In genomic region chr5:141674747-141675146, GRCh38 we compare ENCODE assay signal across 21 cellular contexts.
"Had no signal": no experiment of that assay in that cellular context is flagged by ENCODE, and none has a peak within 500 bp of the region (broad histone marks: within the 10 kb centered on the region; RNA-seq: fewer than 3 reads in every experiment).

No MANE protein-coding gene starts in this region.

- H3K4me3 ChIP-seq: esophagus squamous epithelium, mucosa of descending colon, pancreas, right lobe of liver, stomach had no signal

- H3K4me1 ChIP-seq: pancreas, right lobe of liver had no signal

- DNase-seq: activated CD4-positive, alpha-beta T cell treated with anti-CD3 and anti-CD28 coated beads, Interleukin-2, amount 10 ng/mL, durations not matched to agents 7 days and 5 days; activated CD8-positive, alpha-beta T cell treated with anti-CD3 and anti-CD28 coated beads, Interleukin-2, amount 10 ng/mL, durations not matched to agents 7 days and 5 days; activated naive CD4-positive, alpha-beta T cell treated with anti-CD3 and anti-CD28 coated beads for 36 hours; activated T-cell treated with anti-CD3 and anti-CD28 coated beads, Interleukin-2, amount 50 U/mL, for 24 hours; anterior cingulate cortex; brain microvascular endothelial cell; cerebellar nuclear complex; cortex of kidney; effector CD4-positive, alpha-beta T cell; esophagus squamous epithelium; hypothalamus; mucosa of descending colon; naive B cell; pancreas; right lobe of liver; small intestine; stimulated activated CD4-positive, alpha-beta T cell treated with anti-CD3 and anti-CD28 coated beads, Interleukin-15, amount 100 ng/mL, for 24 hours; stimulated activated CD4-positive, alpha-beta T cell treated with anti-CD3 and anti-CD28 coated beads, Interleukin-4, amount 100 ng/mL, for 1 hour; stomach; T1000 had no signal

- ATAC-seq: activated CD4-positive, CD25-positive, alpha-beta regulatory T cell treated with anti-CD3 and anti-CD28 coated beads, Interleukin-2, amount 50 U/mL, for 24 hours; activated CD8-positive, alpha-beta T cell treated with anti-CD3 and anti-CD28 coated beads, Interleukin-2, amount 10 ng/mL, durations not matched to agents 7 days and 5 days; mucosa of descending colon; pancreas; right lobe of liver had no signal

- H3K9me3 ChIP-seq: esophagus squamous epithelium, mucosa of descending colon, pancreas, right lobe of liver, stomach had no signal

- H3K27ac ChIP-seq: brain microvascular endothelial cell, esophagus squamous epithelium, pancreas, right lobe of liver, stomach had no signal

- H3K36me3 ChIP-seq: pancreas, right lobe of liver had no signal

- FAIRE-seq: pancreas, small intestine had no signal

- H3K27me3 ChIP-seq: brain microvascular endothelial cell, esophagus squamous epithelium, pancreas, right lobe of liver, stomach had no signal
